In genomic region chr19:54158812-54159351, GRCh38 we compare ENCODE assay signal across 9 cellular contexts. TPM values are rescaled to one million over a fixed set of nuclear protein-coding genes. Genes with fewer than 3 reads are reported as not detected.
A peak's percentile ranks its signal among the peaks of the same experiment; 100 is the strongest.
DNase-seq lines count a peak whose midpoint lies in the region; ATAC-seq, FAIRE-seq and TF ChIP-seq lines count a peak whose summit lies in the region.
"Had no signal": no experiment of that assay in that cellular context is flagged by ENCODE, and none has a peak within 500 bp of the region (broad histone marks: within the 10 kb centered on the region; RNA-seq: fewer than 3 reads in every experiment).

No MANE protein-coding gene starts in this region.

- H3K36me3 Mint-ChIP-seq in glutamatergic neuron (ENCODE audit: unreplicated experiment) = peaks cover 8% of the 10 kb centered on the region

- H3K4me1 Mint-ChIP-seq in glutamatergic neuron (ENCODE audit: low read depth, unreplicated experiment) = peaks cover 9% of the 10 kb centered on the region

- peak overlapping the region; percentile 97 for H3K4me2 ChIP-seq in A549

- peaks cover 13% of the 10 kb centered on the region for H3K9me3 Mint-ChIP-seq in glutamatergic neuron (ENCODE audit: unreplicated experiment)

- TF ChIP-seq RAD21 in A549 (conservative IDR thresholded peaks at IDR 0.05 in 1 of 2, IDR thresholded peaks at IDR 0.05 in 1 of 2) = no peak

- POLR2A ChIA-PET in A549 (lab: Yijun Ruan, JAX) = interaction anchor here (1.0 to 3.0 kb wide), 9 partner anchors 9 to 178 kb away, joined by 3 to 37 read pairs (median 8); partner anchors contain the start of genes CNOT3, MBOAT7, PRPF31 and RPS9

- no peaks in the 10 kb centered on the region for H3K27me3 ChIP-seq in HAP-1 (ENCODE audit: low read depth)

- DNase-seq in A549 (ENCODE audit: low read depth in 1 of 2, low spot score in 1 of 2) (peak in 1 of 2 experiments; percentile 28), HAP-1 (ENCODE audit: low spot score in 2 of 2) (no peak), glutamatergic neuron (no peak), HuH-7.5 (ENCODE audit: low spot score) (no peak), T1000 (lab: John Stamatoyannopoulos, UW) (no peak), NCI-H2029 (lab: John Stamatoyannopoulos, UW) (no peak)
- peak; percentile 66 for DNase-seq in activated CD8-positive, alpha-beta memory T cell treated with anti-CD3 and anti-CD28 coated beads, Interleukin-2, amount 50 U/mL, for 48 hours

- CTCF ChIA-PET in A549 (lab: Yijun Ruan, JAX) = interaction anchor here (0.6 to 3.9 kb wide), 8 partner anchors 9 to 284 kb away, joined by 3 to 27 read pairs (median 6); partner anchors contain the start of gene MBOAT7

- ATAC-seq in A549 = 0 out of 6 replicates have a peak, but pooled peaks of 1 of the 2 experiments have one; percentile 0

- H3K9me3 ChIP-seq in A549 = no peaks in the 10 kb centered on the region
- no peaks in the 10 kb centered on the region for H3K9me3 ChIP-seq in HAP-1

- 20% methylated on average over 17 of the region's 19 CpGs for WGBS in A549 (ENCODE audit: missing lambda C conversion rate)

- H3K4me1 ChIP-seq in A549 (peaks cover 27% of the 10 kb centered on the region), HAP-1 (peaks cover 8% of the 10 kb centered on the region)

- no peak for TF ChIP-seq EP300 in A549 (IDR thresholded peaks at IDR 0.05)

- peak overlapping the region; percentile 100 for H3K4me3 Mint-ChIP-seq in glutamatergic neuron (ENCODE audit: unreplicated experiment)

- peak overlapping the region; percentile 93 to 95 for H3K27ac ChIP-seq in A549
- H3K27ac ChIP-seq in skin epidermis = peak overlapping the region in 20 of 21 experiments; percentile 79 to 99 (median 96)

- peak overlapping the region; percentile 80 for H3K27ac Mint-ChIP-seq in glutamatergic neuron (ENCODE audit: unreplicated experiment)

- H3K4me3 ChIP-seq in A549 (peak overlapping the region; percentile 55), HAP-1 (peak overlapping the region; percentile 79), skin epidermis (peak overlapping the region; percentile 56 to 77 (median 70))

- peaks cover 18% of the 10 kb centered on the region for H3K27me3 Mint-ChIP-seq in glutamatergic neuron (ENCODE audit: unreplicated experiment)

- in situ Hi-C loops in HAP-1 (cut with MboI; ENCODE audit: low sequenced_read_pairs) = no loop called here

- TF ChIP-seq CTCF in A549 (IDR thresholded peaks at IDR 0.05) (no peak), glutamatergic neuron (IDR thresholded peaks at IDR 0.05; ENCODE audit: partially characterized antibody, unreplicated experiment) (no peak)

- no peak for FAIRE-seq in A549 (lab: Jason Lieb, UNC)

- H3K36me3 ChIP-seq in HAP-1 (replicated peaks) = peaks cover 41% of the 10 kb centered on the region

- TF ChIP-seq POLR2A in A549 (IDR thresholded peaks at IDR 0.05; ENCODE audit: low read length) = no peak

TF ChIP-seq in A549, 52 proteins besides CTCF, POLR2A, EP300 and RAD21:
- TF ChIP-seq EHF (CRISPR knock-in tag; IDR thresholded peaks at IDR 0.05) (no peak), HOXB5 (CRISPR knock-in tag; IDR thresholded peaks at IDR 0.05) (no peak), TFCP2L1 (CRISPR knock-in tag; IDR thresholded peaks at IDR 0.05) (no peak), RARB (CRISPR knock-in tag; IDR thresholded peaks at IDR 0.05) (no peak), JUNB (IDR thresholded peaks at IDR 0.05) (no peak), JUN (IDR thresholded peaks at IDR 0.05) (0 out of 5 replicates have a peak, but pooled peaks of 1 of the 2 experiments have one; percentile 76), GATA3 (IDR thresholded peaks at IDR 0.05; ENCODE audit: borderline replicate concordance) (no peak), EHMT2 (IDR thresholded peaks at IDR 0.05; ENCODE audit: low read depth) (no peak), MAZ (IDR thresholded peaks at IDR 0.05; ENCODE audit: borderline replicate concordance, low read depth, low read length) (no peak), CBX2 (IDR thresholded peaks at IDR 0.05; ENCODE audit: borderline replicate concordance, low read depth) (no peak), FOSB (CRISPR knock-in tag; IDR thresholded peaks at IDR 0.05) (0 out of 2 replicates have a peak, but pooled peaks have one; percentile 26)
- TF ChIP-seq, protein P1, sequence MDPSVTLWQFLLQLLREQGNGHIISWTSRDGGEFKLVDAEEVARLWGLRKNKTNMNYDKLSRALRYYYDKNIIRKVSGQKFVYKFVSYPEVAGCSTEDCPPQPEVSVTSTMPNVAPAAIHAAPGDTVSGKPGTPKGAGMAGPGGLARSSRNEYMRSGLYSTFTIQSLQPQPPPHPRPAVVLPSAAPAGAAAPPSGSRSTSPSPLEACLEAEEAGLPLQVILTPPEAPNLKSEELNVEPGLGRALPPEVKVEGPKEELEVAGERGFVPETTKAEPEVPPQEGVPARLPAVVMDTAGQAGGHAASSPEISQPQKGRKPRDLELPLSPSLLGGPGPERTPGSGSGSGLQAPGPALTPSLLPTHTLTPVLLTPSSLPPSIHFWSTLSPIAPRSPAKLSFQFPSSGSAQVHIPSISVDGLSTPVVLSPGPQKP (IDR thresholded peaks at IDR 0.05; ENCODE audit: low read depth, low read length) = no peak

RNA-seq across cellular contexts. Expression of gene LENG1, which starts 0.6 kb away (rescaled TPM):
- polyA plus RNA-seq in A549 (2011; rRNA removed) (6.8 and 13.3 TPM in 2 replicates), A549 (2017; fragmentation: RNase III; extraction: RNeasy Plus Mini Kit Qiagen cat#74134 plus additional on column Dnase treatment) (11.1 to 13.9 TPM (median 13.8 TPM) in 3 replicates)
- polyA plus RNA-seq in A549 (2012; cell fraction: cytosol; rRNA removed) = 6.9 and 8.1 TPM in 2 replicates
- polyA plus RNA-seq in A549 (2012; cell fraction: nucleus; rRNA removed) = 4.8 and 5.1 TPM in 2 replicates
- polyA minus RNA-seq in A549 (2011; rRNA and poly(A)+ RNA removed) = 1.1 and 1.2 TPM in 2 replicates
- 3.7 TPM for total RNA-seq in glutamatergic neuron (ENCODE audit: unreplicated experiment)

RNA-seq across cellular contexts. Expression of gene TMC4, which starts 14.1 kb away (rescaled TPM):
- polyA plus RNA-seq in A549 (2011; rRNA removed) (0.61 and 0.84 TPM in 2 replicates), A549 (2017; fragmentation: RNase III; extraction: RNeasy Plus Mini Kit Qiagen cat#74134 plus additional on column Dnase treatment) (0.85 to 1.5 TPM (median 1.2 TPM) in 3 replicates)
- 0.93 and 1.1 TPM in 2 replicates for polyA plus RNA-seq in A549 (2012; cell fraction: cytosol; rRNA removed)
- 2.6 and 2.9 TPM in 2 replicates for polyA plus RNA-seq in A549 (2012; cell fraction: nucleus; rRNA removed)
- 0.15 and 0.29 TPM in 2 replicates for polyA minus RNA-seq in A549 (2011; rRNA and poly(A)+ RNA removed)
- not detected for total RNA-seq in glutamatergic neuron (ENCODE audit: unreplicated experiment)
- total RNA-seq: frontal cortex had no signal

RNA-seq across cellular contexts. Expression of gene CNOT3, which starts 21.3 kb away (rescaled TPM):
- polyA plus RNA-seq in A549 (2011; rRNA removed) (24.9 and 28.3 TPM in 2 replicates), A549 (2017; fragmentation: RNase III; extraction: RNeasy Plus Mini Kit Qiagen cat#74134 plus additional on column Dnase treatment) (59.2 to 62.6 TPM (median 62.4 TPM) in 3 replicates)
- 26.3 and 28.5 TPM in 2 replicates for polyA plus RNA-seq in A549 (2012; cell fraction: cytosol; rRNA removed)
- polyA plus RNA-seq in A549 (2012; cell fraction: nucleus; rRNA removed) = 36.4 and 44.1 TPM in 2 replicates
- 29.7 and 32.5 TPM in 2 replicates for polyA minus RNA-seq in A549 (2011; rRNA and poly(A)+ RNA removed)
- total RNA-seq in glutamatergic neuron (ENCODE audit: unreplicated experiment) = 56.9 TPM

RNA-seq across cellular contexts. Expression of gene MBOAT7, which starts 30.5 kb away (rescaled TPM):
- polyA plus RNA-seq in A549 (2011; rRNA removed) (42.1 and 52.4 TPM in 2 replicates), A549 (2017; fragmentation: RNase III; extraction: RNeasy Plus Mini Kit Qiagen cat#74134 plus additional on column Dnase treatment) (129 to 142 TPM (median 133 TPM) in 3 replicates)
- polyA plus RNA-seq in A549 (2012; cell fraction: cytosol; rRNA removed) = 81.6 and 121 TPM in 2 replicates
- polyA plus RNA-seq in A549 (2012; cell fraction: nucleus; rRNA removed) = 201 and 292 TPM in 2 replicates
- 29.0 and 46.8 TPM in 2 replicates for polyA minus RNA-seq in A549 (2011; rRNA and poly(A)+ RNA removed)
- 62.0 TPM for total RNA-seq in glutamatergic neuron (ENCODE audit: unreplicated experiment)

RNA-seq across cellular contexts. Expression of gene TSEN34, which starts 32.2 kb away (rescaled TPM):
- polyA plus RNA-seq in A549 (2011; rRNA removed) = 53.4 and 61.1 TPM in 2 replicates
- 140 and 185 TPM in 2 replicates for polyA plus RNA-seq in A549 (2012; cell fraction: cytosol; rRNA removed)
- polyA plus RNA-seq in A549 (2012; cell fraction: nucleus; rRNA removed) = 146 and 170 TPM in 2 replicates
- 79.0 to 90.9 TPM (median 87.7 TPM) in 3 replicates for polyA plus RNA-seq in A549 (2017; fragmentation: RNase III; extraction: RNeasy Plus Mini Kit Qiagen cat#74134 plus additional on column Dnase treatment)
- polyA minus RNA-seq in A549 (2011; rRNA and poly(A)+ RNA removed) = 41.8 and 48.8 TPM in 2 replicates
- 44.8 TPM for total RNA-seq in glutamatergic neuron (ENCODE audit: unreplicated experiment)
